7 cellular contexts compared by ENCODE assay signal in the genomic region with DNA sequence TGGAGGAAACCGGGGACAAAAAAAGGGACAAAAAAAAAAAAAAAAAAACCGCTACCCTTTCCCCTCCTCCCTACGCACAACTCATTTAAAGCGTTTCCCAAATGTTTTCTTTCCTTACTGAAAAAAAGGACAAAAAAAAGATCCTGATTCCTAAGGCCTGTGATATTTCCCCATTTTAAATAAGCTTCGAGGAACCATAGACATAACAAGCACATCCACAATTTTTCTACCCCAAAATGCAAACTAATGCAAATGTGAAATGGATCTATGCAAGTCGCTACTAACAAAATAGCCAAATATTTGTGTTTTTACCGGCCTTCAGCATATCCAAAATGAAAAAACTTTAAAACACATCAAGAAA. TPM values are rescaled to one million over a fixed set of nuclear protein-coding genes. Genes with fewer than 3 reads are reported as not detected.
DNase-seq lines count a peak whose midpoint lies in the region; ATAC-seq, FAIRE-seq and TF ChIP-seq lines count a peak whose summit lies in the region.

No MANE protein-coding gene starts in this region.

- peak overlapping the region; percentile 78 for H3K4me3 ChIP-seq in iPS-20b (ENCODE audit: low read length)

- peak overlapping the region; percentile 78 for H3K27ac ChIP-seq in iPS-20b (ENCODE audit: low read length)

- H3K9ac ChIP-seq in iPS-20b (ENCODE audit: low read depth, low read length), result peak overlapping the region; percentile 88

- no peaks in the 10 kb centered on the region for H3K27me3 Mint-ChIP-seq in activated CD8-positive, alpha-beta T cell treated with anti-CD3 and anti-CD28 coated beads, Interleukin-2, amount 10 ng/mL, durations not matched to agents 7 days and 5 days (ENCODE audit: low read depth)
- no peaks in the 10 kb centered on the region for H3K27me3 Mint-ChIP-seq in stimulated activated naive CD8-positive, alpha-beta T cell treated with anti-CD3 and anti-CD28 coated beads, Interleukin-15, amount 100 ng/mL, for 72 hours

- H3K36me3 Mint-ChIP-seq in activated CD8-positive, alpha-beta T cell treated with anti-CD3 and anti-CD28 coated beads, Interleukin-2, amount 10 ng/mL, durations not matched to agents 7 days and 5 days (ENCODE audit: low read depth), result peaks cover 49% of the 10 kb centered on the region

- H3K9me3 Mint-ChIP-seq in activated CD8-positive, alpha-beta T cell treated with anti-CD3 and anti-CD28 coated beads, Interleukin-2, amount 10 ng/mL, durations not matched to agents 7 days and 5 days (ENCODE audit: insufficient read depth), result no peaks in the 10 kb centered on the region
- no peaks in the 10 kb centered on the region for H3K9me3 Mint-ChIP-seq in stimulated activated naive CD8-positive, alpha-beta T cell treated with anti-CD3 and anti-CD28 coated beads, Interleukin-15, amount 100 ng/mL, for 72 hours

- peak overlapping the region; percentile 88 for H3K4me3 Mint-ChIP-seq in activated CD8-positive, alpha-beta T cell treated with anti-CD3 and anti-CD28 coated beads, Interleukin-2, amount 10 ng/mL, durations not matched to agents 7 days and 5 days
- H3K4me3 Mint-ChIP-seq in stimulated activated naive CD8-positive, alpha-beta T cell treated with anti-CD3 and anti-CD28 coated beads, Interleukin-15, amount 100 ng/mL, for 72 hours, result peak overlapping the region; percentile 84 to 92

- no peaks in the 10 kb centered on the region for H3K36me3 ChIP-seq in iPS-20b (ENCODE audit: insufficient read depth, low read depth, low read length)

- H3K27me3 ChIP-seq in iPS-20b (ENCODE audit: insufficient read depth, low read length), result no peaks in the 10 kb centered on the region

- no peak for FAIRE-seq in GM12892 (lab: Jason Lieb, UNC)

- peak overlapping the region; percentile 96 for H3K27ac Mint-ChIP-seq in activated CD8-positive, alpha-beta T cell treated with anti-CD3 and anti-CD28 coated beads, Interleukin-2, amount 10 ng/mL, durations not matched to agents 7 days and 5 days
- peak overlapping the region; percentile 95 to 96 for H3K27ac Mint-ChIP-seq in stimulated activated naive CD8-positive, alpha-beta T cell treated with anti-CD3 and anti-CD28 coated beads, Interleukin-15, amount 100 ng/mL, for 72 hours

- no peak for TF ChIP-seq POLR2A in GM12892 (IDR thresholded peaks at IDR 0.05; ENCODE audit: low read depth, low read length)

- CTCF ChIA-PET in activated CD8-positive, alpha-beta T cell treated with anti-CD3 and anti-CD28 coated beads, Interleukin-2, amount 10 ng/mL, durations not matched to agents 7 days and 5 days (lab: Charles Lee), result interaction anchor here (1.0 to 2.0 kb wide), 10 partner anchors 14 to 344 kb away, joined by 3 to 6 read pairs (median 4); no protein-coding TSS in a partner anchor

- POLR2A ChIA-PET in activated CD8-positive, alpha-beta T cell treated with anti-CD3 and anti-CD28 coated beads, Interleukin-2, amount 10 ng/mL, durations not matched to agents 7 days and 5 days (lab: Charles Lee), result interaction anchor here (0.6 to 6.1 kb wide), 20 partner anchors 14 to 340 kb away, joined by 3 to 56 read pairs (median 6); no protein-coding TSS in a partner anchor

- H3K4me1 ChIP-seq in iPS-20b (ENCODE audit: insufficient read depth, low read length), result peaks cover 30% of the 10 kb centered on the region

- H3K4me1 Mint-ChIP-seq in activated CD8-positive, alpha-beta T cell treated with anti-CD3 and anti-CD28 coated beads, Interleukin-2, amount 10 ng/mL, durations not matched to agents 7 days and 5 days (ENCODE audit: low read depth), result peaks cover 48% of the 10 kb centered on the region
- H3K4me1 Mint-ChIP-seq in stimulated activated naive CD8-positive, alpha-beta T cell treated with anti-CD3 and anti-CD28 coated beads, Interleukin-15, amount 100 ng/mL, for 72 hours, result peaks cover 42% of the 10 kb centered on the region

- H3K9me3 ChIP-seq in iPS-20b (ENCODE audit: insufficient read depth, low read depth, low read length), result no peaks in the 10 kb centered on the region

- DNase-seq in HS-5 (ENCODE audit: low read depth) (peak; percentile 82), amniotic stem cell (lab: John Stamatoyannopoulos, UW) (no peak), GM12892 (ENCODE audit: insufficient read length) (no peak)
- DNase-seq in activated CD8-positive, alpha-beta T cell treated with anti-CD3 and anti-CD28 coated beads, Interleukin-2, amount 10 ng/mL, durations not matched to agents 7 days and 5 days, result no peak
- no peak for DNase-seq in stimulated activated naive CD8-positive, alpha-beta T cell treated with anti-CD3 and anti-CD28 coated beads, Interleukin-15, amount 100 ng/mL, for 72 hours

- ATAC-seq in activated CD8-positive, alpha-beta T cell treated with anti-CD3 and anti-CD28 coated beads, Interleukin-2, amount 10 ng/mL, durations not matched to agents 7 days and 5 days, result no peak
- no peak for ATAC-seq in stimulated activated naive CD8-positive, alpha-beta T cell treated with anti-CD3 and anti-CD28 coated beads, Interleukin-15, amount 100 ng/mL, for 72 hours
- ATAC-seq in HG02973 (IDR thresholded peaks at IDR 0.05; ENCODE audit: unreplicated experiment), result no peak

RNA-seq across cellular contexts. Expression of a gene that starts 1.4 kb away (rescaled TPM):
- total RNA-seq in activated CD8-positive, alpha-beta T cell treated with anti-CD3 and anti-CD28 coated beads, Interleukin-2, amount 10 ng/mL, durations not matched to agents 7 days and 5 days, result 100 to 1,000 TPM; 104 to 113 TPM
- 35.4 TPM for polyA plus RNA-seq in GM12892 (2012; ENCODE audit: missing spikeins)
